ENCODE assay signal across 8 cellular contexts in genomic region chr3:170909129-170909903, GRCh38. TPM values are rescaled to one million over a fixed set of nuclear protein-coding genes. Genes with fewer than 3 reads are reported as not detected.
A peak's percentile ranks its signal among the peaks of the same experiment; 100 is the strongest.
DNase-seq lines count a peak whose midpoint lies in the region; ATAC-seq and TF ChIP-seq lines count a peak whose summit lies in the region.

No MANE protein-coding gene starts in this region.

- H3K27ac ChIP-seq in RWPE2 (ENCODE audit: poor library complexity, severe bottlenecking): peak overlapping the region; percentile 83
- H3K27ac ChIP-seq in skeletal muscle tissue (ENCODE audit: low read depth, low read length): no peak overlapping the region

- DNase-seq in HAP-1 (ENCODE audit: low spot score in 2 of 2) (no peak), RWPE2 (ENCODE audit: low spot score) (no peak), globus pallidus (ENCODE audit: low spot score) (peak; percentile 3), cerebellar cortex (ENCODE audit: low spot score) (no peak)
- no peak for DNase-seq in stimulated activated naive CD4-positive, alpha-beta T cell treated with Interleukin-2 at 50 U/mL for 16 hours (lab: John Stamatoyannopoulos, UW)

- peak overlapping the region; percentile 70; the same call in 1 of the 2 replicates for H3K4me3 ChIP-seq in HAP-1
- no peak overlapping the region for H3K4me3 ChIP-seq in RWPE2 (ENCODE audit: severe bottlenecking)
- peak overlapping the region; percentile 68 to 73 (median 72) for H3K4me3 ChIP-seq in skeletal muscle tissue (ENCODE audit: low read length in 3 of 3)

- H3K9me3 ChIP-seq in HAP-1 (peaks cover 6% of the 10 kb centered on the region; the same call in 1 of the 2 replicates), RWPE2 (ENCODE audit: severe bottlenecking) (peaks cover 4% of the 10 kb centered on the region), skeletal muscle tissue (ENCODE audit: control insufficient read depth in 3 of 3, low read length in 3 of 3) (peaks cover 3 to 12% (median 5%) of the 10 kb centered on the region in 3 donors)

- in situ Hi-C loops in HAP-1 (cut with MboI; ENCODE audit: low sequenced_read_pairs): no loop called here

- H3K36me3 ChIP-seq in HAP-1 (replicated peaks) (no peaks in the 10 kb centered on the region; the same call in 1 of the 2 replicates), RWPE2 (ENCODE audit: low read depth) (peaks cover 6% of the 10 kb centered on the region; the same call in 1 of the 2 replicates), skeletal muscle tissue (ENCODE audit: control insufficient read depth in 3 of 3, insufficient read depth in 3 of 3, low read length in 3 of 3) (no peaks in the 10 kb centered on the region)

- H3K9ac ChIP-seq in skeletal muscle tissue (ENCODE audit: low read depth in 1 of 3, low read length in 3 of 3): no peak overlapping the region

- H3K27me3 ChIP-seq in HAP-1 (ENCODE audit: low read depth): no peaks in the 10 kb centered on the region
- H3K27me3 ChIP-seq in RWPE2 (ENCODE audit: insufficient read depth, poor library complexity, severe bottlenecking): no peaks in the 10 kb centered on the region
- peaks cover 0 to 11% (median 6%) of the 10 kb centered on the region in 3 donors for H3K27me3 ChIP-seq in skeletal muscle tissue (ENCODE audit: control insufficient read depth in 3 of 3, insufficient read depth in 3 of 3, low read length in 3 of 3)

- ATAC-seq in RWPE2 (ENCODE audit: low read depth) (peak; percentile 80), GM21423 (IDR thresholded peaks at IDR 0.05; ENCODE audit: unreplicated experiment) (no peak), GM21576 (IDR thresholded peaks at IDR 0.05; ENCODE audit: unreplicated experiment) (no peak)

- H3K4me1 ChIP-seq in HAP-1 (peaks cover 19% of the 10 kb centered on the region), RWPE2 (ENCODE audit: insufficient read depth, poor library complexity, severe bottlenecking) (peaks cover 19% of the 10 kb centered on the region), skeletal muscle tissue (ENCODE audit: control insufficient read depth in 3 of 3, insufficient read depth in 3 of 3, low read length in 3 of 3) (peaks cover 5 to 10% (median 7%) of the 10 kb centered on the region in 3 donors)

- no peak for TF ChIP-seq CTCF in RWPE2 (IDR thresholded peaks at IDR 0.05; ENCODE audit: poor library complexity, severe bottlenecking)

RNA-seq across cellular contexts. Expression of gene EIF5A2, which starts 0.9 kb away (rescaled TPM):
- 1.0 TPM for total RNA-seq in skeletal muscle tissue

RNA-seq across cellular contexts. Expression of gene RPL22L1, which starts 39.3 kb away (rescaled TPM):
- 28.7 TPM for total RNA-seq in skeletal muscle tissue
